In genomic region chr9:114611516-114612271, GRCh38 we compare ENCODE assay signal across 8 cellular contexts. TPM values are rescaled to one million over a fixed set of nuclear protein-coding genes. Genes with fewer than 3 reads are reported as not detected.
DNase-seq lines count a peak whose midpoint lies in the region; ATAC-seq, FAIRE-seq and TF ChIP-seq lines count a peak whose summit lies in the region.

No MANE protein-coding gene starts in this region.

- in situ Hi-C loops in GM13976 (cut with MboI; ENCODE audit: low sequenced_read_pairs, unreplicated experiment): no loop called here

- H3K4me2 ChIP-seq in A549: peak overlapping the region; percentile 83

- H3K4me1 Mint-ChIP-seq in activated CD8-positive, alpha-beta memory T cell treated with anti-CD3 and anti-CD28 coated beads, Interleukin-2, amount 10 ng/mL, durations not matched to agents 7 days and 5 days: peaks cover 45% of the 10 kb centered on the region

- TF ChIP-seq CTCF in A549 (IDR thresholded peaks at IDR 0.05) (no peak), GM13976 (IDR thresholded peaks at IDR 0.05; ENCODE audit: borderline replicate concordance, control extremely low read depth, extremely low read depth, insufficient read depth, missing control alignments) (no peak)

- no peaks in the 10 kb centered on the region for H3K9me3 Mint-ChIP-seq in activated CD8-positive, alpha-beta memory T cell treated with anti-CD3 and anti-CD28 coated beads, Interleukin-2, amount 10 ng/mL, durations not matched to agents 7 days and 5 days (ENCODE audit: low read depth)

- peaks cover 8% of the 10 kb centered on the region for H3K36me3 Mint-ChIP-seq in activated CD8-positive, alpha-beta memory T cell treated with anti-CD3 and anti-CD28 coated beads, Interleukin-2, amount 10 ng/mL, durations not matched to agents 7 days and 5 days

- peak overlapping the region; percentile 89 to 98 for H3K27ac ChIP-seq in A549
- peak overlapping the region; percentile 92 for H3K27ac ChIP-seq in muscle layer of colon (ENCODE audit: low read depth, low read length)
- peak overlapping the region; percentile 91 for H3K27ac ChIP-seq in thymus (ENCODE audit: low read depth)

- CTCF ChIA-PET in A549 (lab: Yijun Ruan, JAX): interaction anchor here (0.6 to 3.0 kb wide), 10 partner anchors 9 to 263 kb away, joined by 3 to 7 read pairs (median 4); no protein-coding TSS in a partner anchor
- CTCF ChIA-PET in activated CD8-positive, alpha-beta memory T cell treated with anti-CD3 and anti-CD28 coated beads, Interleukin-2, amount 10 ng/mL, durations not matched to agents 7 days and 5 days (lab: Charles Lee): interaction anchor here (0.7 to 6.0 kb wide), 6 partner anchors 12 to 206 kb away, joined by 3 to 35 read pairs (median 11); partner anchors contain the start of gene ATP6V1G1

- H3K36me3 ChIP-seq in muscle layer of colon (ENCODE audit: insufficient read depth, low read length): no peaks in the 10 kb centered on the region
- no peaks in the 10 kb centered on the region for H3K36me3 ChIP-seq in thymus (ENCODE audit: control insufficient read depth, insufficient read depth)

- no peak for FAIRE-seq in A549 (lab: Jason Lieb, UNC)

- H3K4me3 ChIP-seq in A549 (peak overlapping the region; percentile 65), muscle layer of colon (ENCODE audit: low read depth in 1 of 2, low read length in 2 of 2) (peak overlapping the region; percentile 83 to 95), thymus (ENCODE audit: low read length) (peak overlapping the region; percentile 93)

- no peaks in the 10 kb centered on the region for H3K27me3 ChIP-seq in muscle layer of colon (ENCODE audit: control insufficient read depth in 1 of 2, insufficient read depth in 2 of 2, low read length in 2 of 2)
- no peaks in the 10 kb centered on the region for H3K27me3 ChIP-seq in thymus (ENCODE audit: control insufficient read depth, insufficient read depth)

- no peak; the same call in 1 of the 2 replicates for TF ChIP-seq POLR2A in A549 (IDR thresholded peaks at IDR 0.05; ENCODE audit: low read length)

- H3K9me3 ChIP-seq in A549: no peaks in the 10 kb centered on the region
- H3K9me3 ChIP-seq in muscle layer of colon (ENCODE audit: low read length): no peaks in the 10 kb centered on the region
- H3K9me3 ChIP-seq in thymus (ENCODE audit: control insufficient read depth): no peaks in the 10 kb centered on the region

- H3K27ac Mint-ChIP-seq in activated CD8-positive, alpha-beta memory T cell treated with anti-CD3 and anti-CD28 coated beads, Interleukin-2, amount 10 ng/mL, durations not matched to agents 7 days and 5 days: peak overlapping the region; percentile 92

- TF ChIP-seq EP300 in A549 (IDR thresholded peaks at IDR 0.05): no peak

- no peak for TF ChIP-seq RAD21 in A549 (conservative IDR thresholded peaks at IDR 0.05 in 1 of 2, IDR thresholded peaks at IDR 0.05 in 1 of 2)

- peak overlapping the region; percentile 91 for H3K9ac ChIP-seq in muscle layer of colon (ENCODE audit: low read length)

- DNase-seq in A549 (ENCODE audit: low read depth in 1 of 2, low spot score in 1 of 2) (peak; percentile 50 to 63), GM13976 (ENCODE audit: low spot score) (peak; percentile 65), NCI-H2196 treated with DMSO at 0.1 percent for 48 hours (lab: John Stamatoyannopoulos, UW; ENCODE audit: unreplicated experiment) (peak; percentile 47)
- peak; percentile 60 for DNase-seq in activated CD8-positive, alpha-beta memory T cell treated with anti-CD3 and anti-CD28 coated beads, Interleukin-2, amount 10 ng/mL, durations not matched to agents 7 days and 5 days

- peak overlapping the region; percentile 91 for H3K4me3 Mint-ChIP-seq in activated CD8-positive, alpha-beta memory T cell treated with anti-CD3 and anti-CD28 coated beads, Interleukin-2, amount 10 ng/mL, durations not matched to agents 7 days and 5 days

- POLR2A ChIA-PET in A549 (lab: Yijun Ruan, JAX): interaction anchor here (1.0 to 2.7 kb wide), 4 partner anchors 24 to 109 kb away, joined by 3 to 20 read pairs (median 8); partner anchors contain the start of gene ATP6V1G1

- H3K27me3 Mint-ChIP-seq in activated CD8-positive, alpha-beta memory T cell treated with anti-CD3 and anti-CD28 coated beads, Interleukin-2, amount 10 ng/mL, durations not matched to agents 7 days and 5 days: no peaks in the 10 kb centered on the region

- WGBS in A549 (ENCODE audit: missing lambda C conversion rate): 23% methylated on average over 21 of the region's 58 CpGs
- WGBS in thymus: 3% methylated on average over 58 of the region's 58 CpGs

- peaks cover 24% of the 10 kb centered on the region for H3K4me1 ChIP-seq in A549
- H3K4me1 ChIP-seq in muscle layer of colon (ENCODE audit: insufficient read depth, low read length): peaks cover 29% of the 10 kb centered on the region
- H3K4me1 ChIP-seq in thymus (ENCODE audit: control insufficient read depth, insufficient read depth, low read length): peaks cover 14% of the 10 kb centered on the region

- ATAC-seq in A549: peak; percentile 81 to 88
- peak; percentile 32 for ATAC-seq in HG02884 (IDR thresholded peaks at IDR 0.05; ENCODE audit: unreplicated experiment)
- ATAC-seq in activated CD8-positive, alpha-beta memory T cell treated with anti-CD3 and anti-CD28 coated beads, Interleukin-2, amount 10 ng/mL, durations not matched to agents 7 days and 5 days: peak; percentile 76
- peak; percentile 68 for ATAC-seq in esophagus mucosa

TF ChIP-seq in A549, 52 proteins besides CTCF, POLR2A, EP300 and RAD21:
- TF ChIP-seq CEBPB (IDR thresholded peaks at IDR 0.05) (peak; percentile 68 to 87), HOXB5 (CRISPR knock-in tag; IDR thresholded peaks at IDR 0.05) (0 out of 2 replicates have a peak, but pooled peaks have one; percentile 37), REST (IDR thresholded peaks at IDR 0.05) (no peak), JUN (IDR thresholded peaks at IDR 0.05) (peak in 1 of 2 experiments; percentile 62; a peak in 2 of 5 replicates), NR3C1 (IDR thresholded peaks at IDR 0.05) (no peak)

RNA-seq across cellular contexts. Expression of gene TMEM268, which starts 0.6 kb away (rescaled TPM):
- 29.9 and 32.1 TPM in 2 replicates for polyA plus RNA-seq in A549 (2011; rRNA removed)
- 8.3 and 11.4 TPM in 2 replicates for polyA plus RNA-seq in A549 (2012; cell fraction: cytosol; rRNA removed)
- 6.9 and 9.0 TPM in 2 replicates for polyA plus RNA-seq in A549 (2012; cell fraction: nucleus; rRNA removed)
- 8.4 to 9.5 TPM (median 9.0 TPM) in 3 replicates for polyA plus RNA-seq in A549 (2017; fragmentation: RNase III; extraction: RNeasy Plus Mini Kit Qiagen cat#74134 plus additional on column Dnase treatment)
- 28.3 and 35.3 TPM in 2 replicates for polyA minus RNA-seq in A549 (2011; rRNA and poly(A)+ RNA removed)
- 10 to 100 TPM; 19.7 to 21.5 TPM for total RNA-seq in activated CD8-positive, alpha-beta memory T cell treated with anti-CD3 and anti-CD28 coated beads, Interleukin-2, amount 10 ng/mL, durations not matched to agents 7 days and 5 days
- total RNA-seq in esophagus mucosa: 4.5 TPM
- 7.5 TPM for polyA plus RNA-seq in thymus

RNA-seq across cellular contexts. Expression of gene ATP6V1G1, which starts 24.1 kb away (rescaled TPM):
- polyA plus RNA-seq in A549 (2011; rRNA removed): 143 and 168 TPM in 2 replicates
- polyA plus RNA-seq in A549 (2012; cell fraction: cytosol; rRNA removed): 65.5 and 79.0 TPM in 2 replicates
- polyA plus RNA-seq in A549 (2012; cell fraction: nucleus; rRNA removed): 17.6 and 34.1 TPM in 2 replicates
- 96.7 to 115 TPM (median 111 TPM) in 3 replicates for polyA plus RNA-seq in A549 (2017; fragmentation: RNase III; extraction: RNeasy Plus Mini Kit Qiagen cat#74134 plus additional on column Dnase treatment)
- polyA minus RNA-seq in A549 (2011; rRNA and poly(A)+ RNA removed): 22.3 and 24.8 TPM in 2 replicates
- total RNA-seq in activated CD8-positive, alpha-beta memory T cell treated with anti-CD3 and anti-CD28 coated beads, Interleukin-2, amount 10 ng/mL, durations not matched to agents 7 days and 5 days: 10 to 100 TPM; 62.4 to 66.7 TPM
- 92.4 TPM for total RNA-seq in esophagus mucosa
- polyA plus RNA-seq in thymus: 222 TPM

RNA-seq across cellular contexts. Expression of gene TEX53, which starts 45.9 kb away (rescaled TPM):
- not detected in 2 replicates for polyA plus RNA-seq in A549 (2011; rRNA removed)
- polyA plus RNA-seq in A549 (2012; cell fraction: cytosol; rRNA removed): not detected in 2 replicates
- not detected in 2 replicates for polyA plus RNA-seq in A549 (2012; cell fraction: nucleus; rRNA removed)
- not detected in 3 replicates for polyA plus RNA-seq in A549 (2017; fragmentation: RNase III; extraction: RNeasy Plus Mini Kit Qiagen cat#74134 plus additional on column Dnase treatment)
- polyA minus RNA-seq in A549 (2011; rRNA and poly(A)+ RNA removed): not detected in 2 replicates
- total RNA-seq in activated CD8-positive, alpha-beta memory T cell treated with anti-CD3 and anti-CD28 coated beads, Interleukin-2, amount 10 ng/mL, durations not matched to agents 7 days and 5 days: not detected
- total RNA-seq in esophagus mucosa: not detected
- polyA plus RNA-seq in thymus: not detected

Comparison
In these comparisons a context has a peak if more than half of its experiments do, and no peak if none do; other contexts are left out.
1. Peak in every context shown above with its lines: DNase-seq, ATAC-seq, H3K4me3 ChIP-seq and H3K27ac ChIP-seq.
2. ATAC-seq: peak in every context shown above with its lines; median percentile 84 in A549; 76 in activated CD8-positive, alpha-beta memory T cell treated with anti-CD3 and anti-CD28 coated beads, Interleukin-2, amount 10 ng/mL, durations not matched to agents 7 days and 5 days; 68 in esophagus mucosa; 32 in HG02884.